In the genomic region with DNA sequence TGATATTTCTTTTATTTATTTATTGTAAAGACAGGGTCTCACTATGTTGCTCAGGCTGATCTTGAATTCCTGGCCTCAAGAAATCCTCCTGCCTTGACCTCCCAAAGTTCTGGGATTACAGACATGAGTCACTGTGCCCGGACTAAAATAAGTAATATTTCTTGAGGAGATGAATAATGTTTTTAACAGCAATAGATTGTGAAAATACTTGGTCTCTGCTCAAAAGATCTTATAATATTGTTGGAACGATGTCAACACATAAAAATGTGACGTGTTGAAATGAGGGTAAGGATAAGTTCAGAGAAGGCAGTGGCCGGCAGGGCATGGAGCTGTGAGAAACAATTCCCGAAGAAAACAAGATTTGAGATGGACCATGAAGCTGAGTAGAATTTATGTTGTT, we compare ENCODE assay signal across 15 cellular contexts.
DNase-seq lines count a peak whose midpoint lies in the region; ATAC-seq and TF ChIP-seq lines count a peak whose summit lies in the region.
"Had no signal": no experiment of that assay in that cellular context is flagged by ENCODE, and none has a peak within 500 bp of the region (broad histone marks: within the 10 kb centered on the region; RNA-seq: fewer than 3 reads in every experiment).

No MANE protein-coding gene starts in this region.

- H3K4me1 ChIP-seq in ascending aorta = no peaks in the 10 kb centered on the region
- peaks cover 0 to 3% (median 0%) of the 10 kb centered on the region in 5 donors for H3K4me1 ChIP-seq in subcutaneous abdominal adipose tissue (ENCODE audit: control insufficient read depth in 5 of 5, insufficient read depth in 5 of 5, low read length in 5 of 5)
- H3K4me1 ChIP-seq in A673 (ENCODE audit: insufficient read depth, low read length, poor library complexity, severe bottlenecking) = no peaks in the 10 kb centered on the region
- H3K4me1 ChIP-seq: A549, HAP-1 had no signal

- BruUV-seq in A673 (replicated peaks; lab: Mats Ljungman, UMichigan) = no TSS peak

- intact Hi-C loops in ascending aorta (cut with DNase I) = loop anchor here (2.0 to 10.0 kb wide), 4 partner anchors 29 to 421 kb away; partner anchors contain the start of gene GJA1
- intact Hi-C loops in A673 (cut with micrococcal nuclease; ENCODE audit: unreplicated experiment) = no loop called here

- H3K9ac ChIP-seq in subcutaneous abdominal adipose tissue (ENCODE audit: low read length in 5 of 5) = no peak overlapping the region

- H3K27ac Mint-ChIP-seq in effector memory CD8-positive, alpha-beta T cell = no peak overlapping the region

- DNase-seq in EL (peak; percentile 21), ascending aorta (ENCODE audit: low spot score in 2 of 2) (peak in 1 of 2 donors; percentile 72), fibroblast of pulmonary artery (ENCODE audit: low read depth) (peak; percentile 62), DMS53 (lab: John Stamatoyannopoulos, UW) (no peak), A673 (ENCODE audit: low spot score) (no peak)
- no peak for DNase-seq in effector memory CD8-positive, alpha-beta T cell
- DNase-seq: C1 segment of cervical spinal cord, NCI-H1417 treated with DMSO at 0.1 percent for 48 hours, NCI-H2029 treated with DMSO at 0.1 percent for 48 hours, NCI-H2171 treated with DMSO at 0.1 percent for 48 hours, NCI-H510A treated with DMSO at 0.1 percent for 48 hours, NCI-H82 had no signal

- peaks cover 0 to 1% of the 10 kb centered on the region in 2 donors for H3K9me3 Mint-ChIP-seq in effector memory CD8-positive, alpha-beta T cell

- no peaks in the 10 kb centered on the region for H3K36me3 Mint-ChIP-seq in effector memory CD8-positive, alpha-beta T cell (ENCODE audit: insufficient read depth)

- no peak for TF ChIP-seq CTCF in ascending aorta (IDR thresholded peaks at IDR 0.05)
- TF ChIP-seq CTCF in fibroblast of pulmonary artery (IDR thresholded peaks at IDR 0.05; ENCODE audit: low read length, missing control alignments) = no peak
- no peak for TF ChIP-seq CTCF in A673 (conservative IDR thresholded peaks at IDR 0.05; ENCODE audit: low read depth, low read length)

- H3K27ac ChIP-seq in ascending aorta = peak overlapping the region; percentile 2 to 60
- peak overlapping the region; percentile 28 for H3K27ac ChIP-seq in subcutaneous abdominal adipose tissue (ENCODE audit: low read depth, low read length)
- no peak overlapping the region for H3K27ac ChIP-seq in A673 (ENCODE audit: low read depth, low read length, poor library complexity, severe bottlenecking)
- H3K27ac ChIP-seq: A549 had no signal

- POLR2A ChIA-PET in A673 (lab: Charles Lee; ENCODE audit: low non-redundant PET) = no interaction called here

- H3K4me1 Mint-ChIP-seq in effector memory CD8-positive, alpha-beta T cell (ENCODE audit: low read depth in 2 of 2) = no peaks in the 10 kb centered on the region

- H3K27me3 ChIP-seq in ascending aorta = no peaks in the 10 kb centered on the region
- H3K27me3 ChIP-seq in subcutaneous abdominal adipose tissue (ENCODE audit: control insufficient read depth in 5 of 5, insufficient read depth in 4 of 5, low read length in 5 of 5) = no peaks in the 10 kb centered on the region
- no peaks in the 10 kb centered on the region for H3K27me3 ChIP-seq in A673 (replicated peaks; ENCODE audit: insufficient read depth, low read depth, low read length, poor library complexity)

- H3K4me3 ChIP-seq in ascending aorta (no peak overlapping the region), fibroblast of pulmonary artery (replicated peaks; ENCODE audit: low read depth, low read length) (no peak overlapping the region), subcutaneous abdominal adipose tissue (ENCODE audit: low read depth in 1 of 5, low read length in 5 of 5) (no peak overlapping the region), A673 (ENCODE audit: low read depth, low read length, poor library complexity, severe bottlenecking) (no peak overlapping the region)
- H3K4me3 ChIP-seq: A549, HAP-1 had no signal

- H3K36me3 ChIP-seq in ascending aorta (no peaks in the 10 kb centered on the region), subcutaneous abdominal adipose tissue (ENCODE audit: control insufficient read depth in 5 of 5, insufficient read depth in 5 of 5, low read length in 5 of 5) (no peaks in the 10 kb centered on the region), A673 (ENCODE audit: insufficient read depth, low read length, poor library complexity, severe bottlenecking) (no peaks in the 10 kb centered on the region)
- H3K36me3 ChIP-seq: HAP-1 had no signal

- H3K4me3 Mint-ChIP-seq in effector memory CD8-positive, alpha-beta T cell = no peak overlapping the region

- no peaks in the 10 kb centered on the region for H3K27me3 Mint-ChIP-seq in effector memory CD8-positive, alpha-beta T cell

- ATAC-seq in effector memory CD8-positive, alpha-beta T cell (replicated peaks) = no peak
- ATAC-seq: A549 had no signal

- CTCF ChIA-PET in A673 (lab: Charles Lee) = no interaction called here

- H3K9me3 ChIP-seq in ascending aorta (no peaks in the 10 kb centered on the region), subcutaneous abdominal adipose tissue (ENCODE audit: control insufficient read depth in 5 of 5, low read length in 5 of 5) (no peaks in the 10 kb centered on the region), A673 (ENCODE audit: low read depth, low read length, poor library complexity, severe bottlenecking) (no peaks in the 10 kb centered on the region)
- H3K9me3 ChIP-seq: A549, HAP-1 had no signal

Comparison
In these comparisons a context has a peak if more than half of its experiments do, and no peak if none do; other contexts are left out.
1. DNase-seq: peak in EL (single experiment) and fibroblast of pulmonary artery (single experiment); none in DMS53 (single experiment), A673 (single experiment) and effector memory CD8-positive, alpha-beta T cell (0 of 3).